ENCODE assay signal across 1 cellular context in genomic region chr12:47346251-47347019, GRCh38.
TF ChIP-seq lines count a peak whose summit lies in the region.

No MANE protein-coding gene starts in this region.

TF ChIP-seq in HepG2, 621 proteins besides CTCF, POLR2A, EP300 and RAD21 (continued from another document and continues in another):
- TF ChIP-seq ZBTB39 (CRISPR knock-in tag; IDR thresholded peaks at IDR 0.05): no peak
- TF ChIP-seq ZBTB34 (CRISPR knock-in tag; IDR thresholded peaks at IDR 0.05): no peak
- TF ChIP-seq MNT (IDR thresholded peaks at IDR 0.05): no peak
- TF ChIP-seq ZUFSP (CRISPR knock-in tag; IDR thresholded peaks at IDR 0.05; ENCODE audit: borderline replicate concordance): no peak
- no peak for TF ChIP-seq PBX3 (CRISPR knock-in tag; IDR thresholded peaks at IDR 0.05; ENCODE audit: borderline replicate concordance)
- no peak for TF ChIP-seq ZNF691 (CRISPR knock-in tag; IDR thresholded peaks at IDR 0.05; ENCODE audit: borderline replicate concordance, low read depth)
- no peak for TF ChIP-seq ZNF234 (CRISPR knock-in tag; conservative IDR thresholded peaks at IDR 0.05)
- TF ChIP-seq ZBTB33 (CRISPR knock-in tag; IDR thresholded peaks at IDR 0.05): no peak
- TF ChIP-seq STAG1 (CRISPR knock-in tag; IDR thresholded peaks at IDR 0.05): no peak
- TF ChIP-seq ELF1 (CRISPR knock-in tag; IDR thresholded peaks at IDR 0.05): no peak
- no peak for TF ChIP-seq ZSCAN5A (CRISPR knock-in tag; IDR thresholded peaks at IDR 0.05; ENCODE audit: borderline replicate concordance)
- TF ChIP-seq CREB3 (CRISPR knock-in tag; IDR thresholded peaks at IDR 0.05): no peak
- no peak for TF ChIP-seq ZNF224 (CRISPR knock-in tag; IDR thresholded peaks at IDR 0.05)
- TF ChIP-seq ZNF670 (CRISPR knock-in tag; IDR thresholded peaks at IDR 0.05; ENCODE audit: borderline replicate concordance): no peak
- no peak for TF ChIP-seq ZNF251 (CRISPR knock-in tag; IDR thresholded peaks at IDR 0.05)
- no peak for TF ChIP-seq ELK4 (CRISPR knock-in tag; IDR thresholded peaks at IDR 0.05; ENCODE audit: borderline replicate concordance)
- no peak for TF ChIP-seq ZNF343 (CRISPR knock-in tag; IDR thresholded peaks at IDR 0.05)
- no peak for TF ChIP-seq ZNF556 (CRISPR knock-in tag; IDR thresholded peaks at IDR 0.05; ENCODE audit: borderline replicate concordance)
- TF ChIP-seq RFX5 (IDR thresholded peaks at IDR 0.05; ENCODE audit: low read depth, low read length): no peak; the same call in 1 of the 2 replicates
- TF ChIP-seq CENPBD1 (CRISPR knock-in tag; IDR thresholded peaks at IDR 0.05; ENCODE audit: borderline replicate concordance, low read depth): no peak
- TF ChIP-seq ZNF20 (CRISPR knock-in tag; IDR thresholded peaks at IDR 0.05): no peak
- TF ChIP-seq HMG20A (CRISPR knock-in tag; IDR thresholded peaks at IDR 0.05; ENCODE audit: borderline replicate concordance): peak; percentile 85
- no peak for TF ChIP-seq ZFY (CRISPR knock-in tag; IDR thresholded peaks at IDR 0.05)
- no peak for TF ChIP-seq AFF4 (CRISPR knock-in tag; IDR thresholded peaks at IDR 0.05)
- no peak for TF ChIP-seq ZNF292 (CRISPR knock-in tag; IDR thresholded peaks at IDR 0.05; ENCODE audit: borderline replicate concordance, low read depth)
- no peak for TF ChIP-seq ZNF605 (CRISPR knock-in tag; IDR thresholded peaks at IDR 0.05)
- no peak for TF ChIP-seq ZNF275 (CRISPR knock-in tag; IDR thresholded peaks at IDR 0.05; ENCODE audit: borderline replicate concordance)
- no peak for TF ChIP-seq ZNF326 (CRISPR knock-in tag; IDR thresholded peaks at IDR 0.05; ENCODE audit: borderline replicate concordance)
- TF ChIP-seq RORA (CRISPR knock-in tag; IDR thresholded peaks at IDR 0.05): no peak
- no peak for TF ChIP-seq ATF7-NPFF (CRISPR knock-in tag; IDR thresholded peaks at IDR 0.05; ENCODE audit: low read depth)
- TF ChIP-seq HIC2 (CRISPR knock-in tag; IDR thresholded peaks at IDR 0.05; ENCODE audit: low read depth): no peak
- TF ChIP-seq ZNF263 (CRISPR knock-in tag; IDR thresholded peaks at IDR 0.05): peak; percentile 83
